37 cellular contexts compared by ENCODE assay signal in genomic region chr11:60792521-60792920, GRCh38. TPM values are rescaled to one million over a fixed set of nuclear protein-coding genes. Genes with fewer than 3 reads are reported as not detected.
"Had no signal": no experiment of that assay in that cellular context is flagged by ENCODE, and none has a peak within 500 bp of the region (broad histone marks: within the 10 kb centered on the region; RNA-seq: fewer than 3 reads in every experiment).

No MANE protein-coding gene starts in this region.

- H3K4me1 Mint-ChIP-seq: activated B cell treated with CpG ODN at 0.5 μM for 24 hours; activated CD4-positive, alpha-beta T cell treated with anti-CD3 and anti-CD28 coated beads, Interleukin-2, amount 10 ng/mL, durations not matched to agents 24 days and 14 days; activated naive CD8-positive, alpha-beta T cell treated with anti-CD3 and anti-CD28 coated beads for 36 hours; activated T-helper 17 cell treated with anti-CD3 and anti-CD28 coated beads, Interleukin-2, amount 50 U/mL, for 72 hours had no signal

- H3K27me3 ChIP-seq: body of pancreas, brain microvascular endothelial cell, breast epithelium had no signal

- H3K27ac Mint-ChIP-seq: activated B cell treated with CpG ODN at 0.5 μM for 24 hours; activated CD4-positive, alpha-beta memory T cell treated with anti-CD3 and anti-CD28 coated beads for 36 hours; activated CD4-positive, alpha-beta T cell treated with anti-CD3 and anti-CD28 coated beads, Interleukin-2, amount 10 ng/mL, durations not matched to agents 24 days and 14 days; activated CD8-positive, alpha-beta T cell treated with anti-CD3 and anti-CD28 coated beads for 36 hours; activated naive CD8-positive, alpha-beta T cell treated with anti-CD3 and anti-CD28 coated beads for 36 hours; activated T-cell treated with anti-CD3 and anti-CD28 coated beads, Interleukin-2, amount 50 U/mL, for 72 hours; activated T-helper 1 cell treated with anti-CD3 and anti-CD28 coated beads, Interleukin-12 subunit alpha, Interleukin-12 subunit beta, Interleukin-2, Interleukin-4 antibody, amounts not matched to agents 30 ng/mL and 10 ng/mL and 1 ng/mL, durations not matched to agents 14 hours and 24 hours and 36 hours; activated T-helper 17 cell treated with anti-CD3 and anti-CD28 coated beads, Interleukin-2, amount 50 U/mL, for 72 hours; T-helper 1 cell treated with Interleukin-12 subunit alpha and Interleukin-12 subunit beta and Interleukin-4 antibody, amounts not matched to agents 30 μg/mL and 1 μg/mL, for 36 hours; T-helper 2 cell treated with Interferon-gamma antibody and Interleukin-4, amounts not matched to agents 5 μg/mL and 100 μg/mL, for 36 hours had no signal

- H3K9me3 Mint-ChIP-seq: activated B cell treated with CpG ODN at 0.5 μM for 24 hours; activated CD4-positive, alpha-beta memory T cell treated with anti-CD3 and anti-CD28 coated beads for 36 hours; activated CD4-positive, alpha-beta T cell treated with anti-CD3 and anti-CD28 coated beads, Interleukin-2, amount 10 ng/mL, durations not matched to agents 24 days and 14 days; activated CD8-positive, alpha-beta T cell treated with anti-CD3 and anti-CD28 coated beads for 36 hours; activated naive CD8-positive, alpha-beta T cell treated with anti-CD3 and anti-CD28 coated beads for 36 hours; activated T-cell treated with anti-CD3 and anti-CD28 coated beads, Interleukin-2, amount 50 U/mL, for 4 hours; activated T-cell treated with anti-CD3 and anti-CD28 coated beads, Interleukin-2, amount 50 U/mL, for 72 hours; activated T-helper 1 cell treated with anti-CD3 and anti-CD28 coated beads, Interleukin-12 subunit alpha, Interleukin-12 subunit beta, Interleukin-2, Interleukin-4 antibody, amounts not matched to agents 30 ng/mL and 10 ng/mL and 1 ng/mL, durations not matched to agents 14 hours and 24 hours and 36 hours; activated T-helper 17 cell treated with anti-CD3 and anti-CD28 coated beads, Interleukin-2, amount 50 U/mL, for 72 hours; T-helper 1 cell treated with Interleukin-12 subunit alpha and Interleukin-12 subunit beta and Interleukin-4 antibody, amounts not matched to agents 30 μg/mL and 1 μg/mL, for 36 hours; T-helper 2 cell treated with Interferon-gamma antibody and Interleukin-4, amounts not matched to agents 5 μg/mL and 100 μg/mL, for 36 hours had no signal

- ATAC-seq: activated CD8-positive, alpha-beta T cell treated with anti-CD3 and anti-CD28 coated beads for 36 hours; activated T-cell treated with anti-CD3 and anti-CD28 coated beads, Interleukin-2, amount 50 U/mL, for 4 hours; activated T-cell treated with anti-CD3 and anti-CD28 coated beads, Interleukin-2, amount 50 U/mL, for 72 hours; activated T-helper 17 cell treated with anti-CD3 and anti-CD28 coated beads, Interleukin-2, amount 50 U/mL, for 72 hours; body of pancreas had no signal

- H3K9me3 ChIP-seq: adrenal gland, body of pancreas, breast epithelium had no signal

- H3K36me3 Mint-ChIP-seq: activated CD4-positive, alpha-beta memory T cell treated with anti-CD3 and anti-CD28 coated beads for 36 hours; activated naive CD8-positive, alpha-beta T cell treated with anti-CD3 and anti-CD28 coated beads for 36 hours had no signal

- H3K36me3 ChIP-seq: adrenal gland, brain microvascular endothelial cell, breast epithelium had no signal

- H3K27ac ChIP-seq: adrenal gland, body of pancreas, brain microvascular endothelial cell, breast epithelium, VCaP had no signal

- H3K4me1 ChIP-seq: adrenal gland, body of pancreas, breast epithelium had no signal

- H3K4me3 ChIP-seq: adrenal gland, body of pancreas, breast epithelium had no signal

- H3K27me3 Mint-ChIP-seq: activated B cell treated with CpG ODN at 0.5 μM for 24 hours; activated CD4-positive, alpha-beta memory T cell treated with anti-CD3 and anti-CD28 coated beads for 36 hours; activated CD4-positive, alpha-beta T cell treated with anti-CD3 and anti-CD28 coated beads, Interleukin-2, amount 10 ng/mL, durations not matched to agents 24 days and 14 days; activated CD8-positive, alpha-beta T cell treated with anti-CD3 and anti-CD28 coated beads for 36 hours; activated naive CD8-positive, alpha-beta T cell treated with anti-CD3 and anti-CD28 coated beads for 36 hours; activated T-helper 17 cell treated with anti-CD3 and anti-CD28 coated beads, Interleukin-2, amount 50 U/mL, for 72 hours had no signal

- DNase-seq: activated B cell treated with CpG ODN at 0.5 μM for 24 hours; activated CD4-positive, alpha-beta memory T cell treated with anti-CD3 and anti-CD28 coated beads for 36 hours; activated CD4-positive, alpha-beta T cell treated with anti-CD3 and anti-CD28 coated beads for 4 hours; activated CD4-positive, alpha-beta T cell treated with anti-CD3 and anti-CD28 coated beads, Interleukin-2, amount 10 ng/mL, durations not matched to agents 24 days and 14 days; activated CD4-positive, alpha-beta T cell treated with anti-CD3 and anti-CD28 coated beads, Interleukin-2, amount 50 U/mL, for 1 hour; activated CD4-positive, alpha-beta T cell treated with anti-CD3 and anti-CD28 coated beads, Interleukin-2, amount 50 U/mL, for 4 hours; activated CD4-positive, CD25-positive, alpha-beta regulatory T cell treated with anti-CD3 and anti-CD28 coated beads, Interleukin-2, amount 50 U/mL, for 72 hours; activated CD8-positive, alpha-beta memory T cell treated with anti-CD3 and anti-CD28 coated beads, Interleukin-2, amount 50 U/mL, for 4 hours; activated CD8-positive, alpha-beta T cell treated with anti-CD3 and anti-CD28 coated beads for 36 hours; activated effector memory CD4-positive, alpha-beta T cell treated with anti-CD3 and anti-CD28 coated beads, Interleukin-2, amount 50 U/mL, for 16 hours; activated gamma-delta T cell treated with Interleukin-2 at 50 U/mL for 16 hours; activated naive CD4-positive, alpha-beta T cell; activated naive CD4-positive, alpha-beta T cell treated with anti-CD3 and anti-CD28 coated beads, Interleukin-2, amount 50 U/mL, for 16 hours; activated naive CD8-positive, alpha-beta T cell treated with anti-CD3 and anti-CD28 coated beads for 36 hours; activated T-cell treated with anti-CD3 and anti-CD28 coated beads for 4 hours; activated T-cell treated with anti-CD3 and anti-CD28 coated beads, Interleukin-2, amount 50 U/mL, for 1 hour; activated T-cell treated with anti-CD3 and anti-CD28 coated beads, Interleukin-2, amount 50 U/mL, for 4 hours; activated T-cell treated with anti-CD3 and anti-CD28 coated beads, Interleukin-2, amount 50 U/mL, for 72 hours; adrenal gland; amniotic stem cell; aorta; body of pancreas; brain microvascular endothelial cell; central memory CD4-positive, alpha-beta T cell; SW 1271; T-helper 1 cell; T-helper 2 cell; T-helper 9 cell had no signal

- H3K4me3 Mint-ChIP-seq: activated B cell treated with CpG ODN at 0.5 μM for 24 hours; activated CD4-positive, alpha-beta memory T cell treated with anti-CD3 and anti-CD28 coated beads for 36 hours; activated CD4-positive, alpha-beta T cell treated with anti-CD3 and anti-CD28 coated beads, Interleukin-2, amount 10 ng/mL, durations not matched to agents 24 days and 14 days; activated CD8-positive, alpha-beta T cell treated with anti-CD3 and anti-CD28 coated beads for 36 hours; activated naive CD8-positive, alpha-beta T cell treated with anti-CD3 and anti-CD28 coated beads for 36 hours; activated T-cell treated with anti-CD3 and anti-CD28 coated beads, Interleukin-2, amount 50 U/mL, for 4 hours; activated T-cell treated with anti-CD3 and anti-CD28 coated beads, Interleukin-2, amount 50 U/mL, for 72 hours; activated T-helper 1 cell treated with anti-CD3 and anti-CD28 coated beads, Interleukin-12 subunit alpha, Interleukin-12 subunit beta, Interleukin-2, Interleukin-4 antibody, amounts not matched to agents 30 ng/mL and 10 ng/mL and 1 ng/mL, durations not matched to agents 14 hours and 24 hours and 36 hours; activated T-helper 17 cell treated with anti-CD3 and anti-CD28 coated beads, Interleukin-2, amount 50 U/mL, for 72 hours; T-helper 1 cell treated with Interleukin-12 subunit alpha and Interleukin-12 subunit beta and Interleukin-4 antibody, amounts not matched to agents 30 μg/mL and 1 μg/mL, for 36 hours; T-helper 2 cell treated with Interferon-gamma antibody and Interleukin-4, amounts not matched to agents 5 μg/mL and 100 μg/mL, for 36 hours had no signal

RNA-seq across cellular contexts. Expression of gene MS4A10, which starts 7.4 kb away (rescaled TPM):
- total RNA-seq: activated B cell treated with CpG ODN at 0.5 μM for 24 hours; activated CD4-positive, alpha-beta memory T cell treated with anti-CD3 and anti-CD28 coated beads for 36 hours; activated CD4-positive, alpha-beta T cell treated with anti-CD3 and anti-CD28 coated beads, Interleukin-2, amount 10 ng/mL, durations not matched to agents 24 days and 14 days; activated CD8-positive, alpha-beta memory T cell treated with anti-CD3 and anti-CD28 coated beads for 36 hours; activated CD8-positive, alpha-beta T cell treated with anti-CD3 and anti-CD28 coated beads for 36 hours; activated naive CD8-positive, alpha-beta T cell treated with anti-CD3 and anti-CD28 coated beads for 36 hours; activated T-cell treated with anti-CD3 and anti-CD28 coated beads, Interleukin-2, amount 50 U/mL, for 4 hours; activated T-cell treated with anti-CD3 and anti-CD28 coated beads, Interleukin-2, amount 50 U/mL, for 72 hours; activated T-helper 1 cell treated with anti-CD3 and anti-CD28 coated beads, Interleukin-12 subunit alpha, Interleukin-12 subunit beta, Interleukin-2, Interleukin-4 antibody, amounts not matched to agents 30 ng/mL and 10 ng/mL and 1 ng/mL, durations not matched to agents 14 hours and 24 hours and 36 hours; activated T-helper 17 cell treated with anti-CD3 and anti-CD28 coated beads, Interleukin-2, amount 50 U/mL, for 72 hours; adrenal gland; aorta; astrocyte; body of pancreas; breast epithelium; cardiac septum had no signal
- polyA plus RNA-seq: adrenal gland had no signal

RNA-seq across cellular contexts. Expression of gene MS4A15, which starts 35.9 kb away (rescaled TPM):
- total RNA-seq: activated B cell treated with CpG ODN at 0.5 μM for 24 hours; activated CD4-positive, alpha-beta memory T cell treated with anti-CD3 and anti-CD28 coated beads for 36 hours; activated CD4-positive, alpha-beta T cell treated with anti-CD3 and anti-CD28 coated beads, Interleukin-2, amount 10 ng/mL, durations not matched to agents 24 days and 14 days; activated CD8-positive, alpha-beta memory T cell treated with anti-CD3 and anti-CD28 coated beads for 36 hours; activated CD8-positive, alpha-beta T cell treated with anti-CD3 and anti-CD28 coated beads for 36 hours; activated naive CD8-positive, alpha-beta T cell treated with anti-CD3 and anti-CD28 coated beads for 36 hours; activated T-cell treated with anti-CD3 and anti-CD28 coated beads, Interleukin-2, amount 50 U/mL, for 4 hours; activated T-cell treated with anti-CD3 and anti-CD28 coated beads, Interleukin-2, amount 50 U/mL, for 72 hours; activated T-helper 1 cell treated with anti-CD3 and anti-CD28 coated beads, Interleukin-12 subunit alpha, Interleukin-12 subunit beta, Interleukin-2, Interleukin-4 antibody, amounts not matched to agents 30 ng/mL and 10 ng/mL and 1 ng/mL, durations not matched to agents 14 hours and 24 hours and 36 hours; activated T-helper 17 cell treated with anti-CD3 and anti-CD28 coated beads, Interleukin-2, amount 50 U/mL, for 72 hours; aorta; astrocyte; body of pancreas; breast epithelium; cardiac septum had no signal
